ENCODE assay signal across 2 cellular contexts in genomic region chr11:68438658-68439259, GRCh38.
TF ChIP-seq lines count a peak whose summit lies in the region.

No MANE protein-coding gene starts in this region.

TF ChIP-seq in IMR-90, 13 proteins besides CTCF, POLR2A, EP300 and RAD21:
- TF ChIP-seq CHD1 (IDR thresholded peaks at IDR 0.05; ENCODE audit: low read depth, low read length) (no peak), FOS (IDR thresholded peaks at IDR 0.05; ENCODE audit: low read depth, low read length) (no peak), NFE2L2 (IDR thresholded peaks at IDR 0.05; ENCODE audit: low read depth, low read length) (no peak), RFX5 (IDR thresholded peaks at IDR 0.05; ENCODE audit: low read depth, low read length) (no peak), USF2 (IDR thresholded peaks at IDR 0.05; ENCODE audit: low read depth, low read length) (no peak), ELK1 (IDR thresholded peaks at IDR 0.05; ENCODE audit: borderline replicate concordance, low read depth, low read length) (no peak), SMC3 (IDR thresholded peaks at IDR 0.05; ENCODE audit: low read depth, low read length) (no peak), RCOR1 (IDR thresholded peaks at IDR 0.05; ENCODE audit: insufficient replicate concordance, low read length) (no peak), CEBPB (IDR thresholded peaks at IDR 0.05; ENCODE audit: low read depth, low read length) (no peak), MAZ (IDR thresholded peaks at IDR 0.05; ENCODE audit: borderline replicate concordance, low read depth, low read length) (no peak), MAFK (IDR thresholded peaks at IDR 0.05; ENCODE audit: low read depth, low read length) (no peak), MXI1 (IDR thresholded peaks at IDR 0.05; ENCODE audit: borderline replicate concordance, low read depth, low read length) (no peak), BHLHE40 (IDR thresholded peaks at IDR 0.05; ENCODE audit: low read depth, low read length) (no peak)

TF ChIP-seq in H1, 55 proteins besides CTCF, POLR2A, EP300 and RAD21:
- TF ChIP-seq BCL11A (IDR thresholded peaks at IDR 0.05; ENCODE audit: low read depth in 2 of 2, low read length in 2 of 2) (no peak), SRF (IDR thresholded peaks at IDR 0.05; ENCODE audit: low read depth, low read length) (0 out of 2 replicates have a peak, but pooled peaks have one; percentile 21)
